1 cellular context compared by ENCODE assay signal in genomic region chr10:14185501-14186045, GRCh38.
TF ChIP-seq lines count a peak whose summit lies in the region.

No MANE protein-coding gene starts in this region.

TF ChIP-seq in K562, 482 proteins besides CTCF, POLR2A, EP300 and RAD21 (continued from another document and continues in another):
- TF ChIP-seq ZHX1 (conservative IDR thresholded peaks at IDR 0.05; ENCODE audit: low read length) = no peak
- TF ChIP-seq ZNF184 (CRISPR knock-in tag; IDR thresholded peaks at IDR 0.05) = no peak
- TF ChIP-seq GTF2F1 (IDR thresholded peaks at IDR 0.05; ENCODE audit: low read depth, low read length) = 0 out of 2 replicates have a peak, but pooled peaks have one; percentile 28
- peak; percentile 98 for TF ChIP-seq ZFPM2 (CRISPR knock-in tag; IDR thresholded peaks at IDR 0.05)
- TF ChIP-seq IRF1 (CRISPR knock-in tag; IDR thresholded peaks at IDR 0.05; ENCODE audit: borderline replicate concordance) = no peak
- peak; percentile 99 for TF ChIP-seq ZNF212 (CRISPR knock-in tag; IDR thresholded peaks at IDR 0.05)
- peak; percentile 78 to 80 for TF ChIP-seq KDM1A (IDR thresholded peaks at IDR 0.05)
- TF ChIP-seq KAT7 (CRISPR knock-in tag; IDR thresholded peaks at IDR 0.05; ENCODE audit: borderline replicate concordance) = no peak
- peak; percentile 93 for TF ChIP-seq MXI1 (IDR thresholded peaks at IDR 0.05; ENCODE audit: low read depth, low read length)
- TF ChIP-seq ZNF511 (CRISPR knock-in tag; IDR thresholded peaks at IDR 0.05) = peak; percentile 77; the same call in 1 of the 2 replicates
- TF ChIP-seq THRAP3 (IDR thresholded peaks at IDR 0.05; ENCODE audit: borderline replicate concordance) = peak; percentile 97
- TF ChIP-seq DACH1 (IDR thresholded peaks at IDR 0.05; ENCODE audit: partially characterized antibody) = peak; percentile 31
- peak; percentile 100 for TF ChIP-seq HBP1 (CRISPR knock-in tag; IDR thresholded peaks at IDR 0.05)
- TF ChIP-seq ZNF134 (CRISPR knock-in tag; conservative IDR thresholded peaks at IDR 0.05) = no peak
- no peak for TF ChIP-seq STAG1 (CRISPR knock-in tag; IDR thresholded peaks at IDR 0.05; ENCODE audit: borderline replicate concordance)
- peak; percentile 76 for TF ChIP-seq ZNF24 (IDR thresholded peaks at IDR 0.05)
- TF ChIP-seq RHOXF2B (CRISPR knock-in tag; conservative IDR thresholded peaks at IDR 0.05) = peak; percentile 99
- TF ChIP-seq PML (IDR thresholded peaks at IDR 0.05; ENCODE audit: low read length) = peak; percentile 100
- TF ChIP-seq ZNF717 (CRISPR knock-in tag; IDR thresholded peaks at IDR 0.05) = peak; percentile 100
- TF ChIP-seq STAT5B (CRISPR knock-in tag; IDR thresholded peaks at IDR 0.05) = no peak
- TF ChIP-seq POLR2AphosphoS5 (IDR thresholded peaks at IDR 0.05; ENCODE audit: control insufficient read depth, insufficient read depth, low read depth, low read length) = peak; percentile 100
- peak; percentile 48; the same call in 1 of the 2 replicates for TF ChIP-seq JUND (IDR thresholded peaks at IDR 0.05; ENCODE audit: borderline replicate concordance, low read depth, low read length)
- no peak for TF ChIP-seq JUND (tag; IDR thresholded peaks at IDR 0.05; ENCODE audit: borderline replicate concordance, low read depth, low read length)
- no peak for TF ChIP-seq LARP7 (IDR thresholded peaks at IDR 0.05)
- peak; percentile 69; the same call in 1 of the 2 replicates for TF ChIP-seq HLTF (IDR thresholded peaks at IDR 0.05)
- TF ChIP-seq HMBOX1 (IDR thresholded peaks at IDR 0.05) = peak; percentile 98
- peak; percentile 96 for TF ChIP-seq PHTF2 (CRISPR knock-in tag; IDR thresholded peaks at IDR 0.05)
- TF ChIP-seq ZNF232 (CRISPR knock-in tag; IDR thresholded peaks at IDR 0.05) = peak; percentile 71; the same call in 1 of the 2 replicates
- TF ChIP-seq HNRNPL (IDR thresholded peaks at IDR 0.05; ENCODE audit: low read depth, low read length) = peak; percentile 97
- TF ChIP-seq EGR1 (conservative IDR thresholded peaks at IDR 0.05) = peak; percentile 22; the same call in 1 of the 2 replicates
- TF ChIP-seq IRF2 (CRISPR knock-in tag; IDR thresholded peaks at IDR 0.05) = no peak
- TF ChIP-seq RCOR1 (IDR thresholded peaks at IDR 0.05; ENCODE audit: borderline replicate concordance in 1 of 2, low read depth in 2 of 2, low read length in 2 of 2) = peak; percentile 45 to 86; a peak in 1 of 4 replicates
- TF ChIP-seq SMAD3 (CRISPR knock-in tag; conservative IDR thresholded peaks at IDR 0.05) = peak; percentile 98
- peak; percentile 92 for TF ChIP-seq NCOA4 (IDR thresholded peaks at IDR 0.05; ENCODE audit: partially characterized antibody)
- peak; percentile 84 for TF ChIP-seq TEAD4 (IDR thresholded peaks at IDR 0.05; ENCODE audit: low read length)
- no peak for TF ChIP-seq TEAD4 (CRISPR knock-in tag; IDR thresholded peaks at IDR 0.05; ENCODE audit: borderline replicate concordance)
- TF ChIP-seq TFE3 (CRISPR knock-in tag; IDR thresholded peaks at IDR 0.05) = peak; percentile 57
- TF ChIP-seq HCFC1 (IDR thresholded peaks at IDR 0.05; ENCODE audit: low read depth, low read length) = peak; percentile 57
- TF ChIP-seq ZNF551 (CRISPR knock-in tag; IDR thresholded peaks at IDR 0.05) = peak; percentile 98
- TF ChIP-seq THRB (CRISPR knock-in tag; conservative IDR thresholded peaks at IDR 0.05) = peak; percentile 100
- TF ChIP-seq TEAD2 (tag; IDR thresholded peaks at IDR 0.05) = no peak
- TF ChIP-seq EP400 (IDR thresholded peaks at IDR 0.05) = no peak
- peak; percentile 98 for TF ChIP-seq HEY1 (CRISPR knock-in tag; IDR thresholded peaks at IDR 0.05; ENCODE audit: borderline replicate concordance)
- peak; percentile 42 for TF ChIP-seq FUS (optimal IDR thresholded peaks at IDR 0.05; ENCODE audit: low read depth, low read length)
- TF ChIP-seq MAFF (IDR thresholded peaks at IDR 0.05; ENCODE audit: low read length) = peak; percentile 88
- no peak for TF ChIP-seq SMARCA5 (IDR thresholded peaks at IDR 0.05)
- peak; percentile 61; the same call in 1 of the 2 replicates for TF ChIP-seq MEF2A (IDR thresholded peaks at IDR 0.05; ENCODE audit: control insufficient read depth, low read depth, low read length)
- peak; percentile 70; the same call in 1 of the 2 replicates for TF ChIP-seq BRCA1 (IDR thresholded peaks at IDR 0.05)
- no peak for TF ChIP-seq BRCA1 (CRISPR knock-in tag; IDR thresholded peaks at IDR 0.05)
- TF ChIP-seq E4F1 (CRISPR knock-in tag; IDR thresholded peaks at IDR 0.05; ENCODE audit: borderline replicate concordance) = peak; percentile 87; the same call in 1 of the 2 replicates
- TF ChIP-seq ETV6 (IDR thresholded peaks at IDR 0.05; ENCODE audit: borderline replicate concordance in 1 of 2, low read depth in 2 of 2, low read length in 1 of 2) = peak in 1 of 2 experiments; percentile 76; a peak in 1 of 4 replicates
- no peak for TF ChIP-seq ETV6 (CRISPR knock-in tag; IDR thresholded peaks at IDR 0.05; ENCODE audit: borderline replicate concordance)
- TF ChIP-seq ZNF41 (CRISPR knock-in tag; conservative IDR thresholded peaks at IDR 0.05) = peak; percentile 95
- TF ChIP-seq CBX1 (IDR thresholded peaks at IDR 0.05; ENCODE audit: low read depth) = peak; percentile 100
- TF ChIP-seq STAT6 (CRISPR knock-in tag; IDR thresholded peaks at IDR 0.05) = no peak
- peak; percentile 92 for TF ChIP-seq MYNN (IDR thresholded peaks at IDR 0.05)
- TF ChIP-seq MYNN (CRISPR knock-in tag; IDR thresholded peaks at IDR 0.05) = no peak
- TF ChIP-seq FOXA3 (CRISPR knock-in tag; conservative IDR thresholded peaks at IDR 0.05 in 1 of 2, IDR thresholded peaks at IDR 0.05 in 1 of 2) = peak; percentile 31 to 79; a peak in 3 of 4 replicates
